Comparison of ENCODE assay signal across 1 cellular context in genomic region chr20:38926142-38926933, GRCh38.
TF ChIP-seq lines count a peak whose summit lies in the region.

A gene with protein sequence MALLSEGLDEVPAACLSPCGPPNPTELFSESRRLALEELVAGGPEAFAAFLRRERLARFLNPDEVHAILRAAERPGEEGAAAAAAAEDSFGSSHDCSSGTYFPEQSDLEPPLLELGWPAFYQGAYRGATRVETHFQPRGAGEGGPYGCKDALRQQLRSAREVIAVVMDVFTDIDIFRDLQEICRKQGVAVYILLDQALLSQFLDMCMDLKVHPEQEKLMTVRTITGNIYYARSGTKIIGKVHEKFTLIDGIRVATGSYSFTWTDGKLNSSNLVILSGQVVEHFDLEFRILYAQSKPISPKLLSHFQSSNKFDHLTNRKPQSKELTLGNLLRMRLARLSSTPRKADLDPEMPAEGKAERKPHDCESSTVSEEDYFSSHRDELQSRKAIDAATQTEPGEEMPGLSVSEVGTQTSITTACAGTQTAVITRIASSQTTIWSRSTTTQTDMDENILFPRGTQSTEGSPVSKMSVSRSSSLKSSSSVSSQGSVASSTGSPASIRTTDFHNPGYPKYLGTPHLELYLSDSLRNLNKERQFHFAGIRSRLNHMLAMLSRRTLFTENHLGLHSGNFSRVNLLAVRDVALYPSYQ (plus strand): TSS chr20:38926417. CDS start chr20:38926443, 26 bp downstream.

TF ChIP-seq in HepG2, 621 proteins besides CTCF, POLR2A, EP300 and RAD21 (continued from another document):
- TF ChIP-seq, protein P1, sequence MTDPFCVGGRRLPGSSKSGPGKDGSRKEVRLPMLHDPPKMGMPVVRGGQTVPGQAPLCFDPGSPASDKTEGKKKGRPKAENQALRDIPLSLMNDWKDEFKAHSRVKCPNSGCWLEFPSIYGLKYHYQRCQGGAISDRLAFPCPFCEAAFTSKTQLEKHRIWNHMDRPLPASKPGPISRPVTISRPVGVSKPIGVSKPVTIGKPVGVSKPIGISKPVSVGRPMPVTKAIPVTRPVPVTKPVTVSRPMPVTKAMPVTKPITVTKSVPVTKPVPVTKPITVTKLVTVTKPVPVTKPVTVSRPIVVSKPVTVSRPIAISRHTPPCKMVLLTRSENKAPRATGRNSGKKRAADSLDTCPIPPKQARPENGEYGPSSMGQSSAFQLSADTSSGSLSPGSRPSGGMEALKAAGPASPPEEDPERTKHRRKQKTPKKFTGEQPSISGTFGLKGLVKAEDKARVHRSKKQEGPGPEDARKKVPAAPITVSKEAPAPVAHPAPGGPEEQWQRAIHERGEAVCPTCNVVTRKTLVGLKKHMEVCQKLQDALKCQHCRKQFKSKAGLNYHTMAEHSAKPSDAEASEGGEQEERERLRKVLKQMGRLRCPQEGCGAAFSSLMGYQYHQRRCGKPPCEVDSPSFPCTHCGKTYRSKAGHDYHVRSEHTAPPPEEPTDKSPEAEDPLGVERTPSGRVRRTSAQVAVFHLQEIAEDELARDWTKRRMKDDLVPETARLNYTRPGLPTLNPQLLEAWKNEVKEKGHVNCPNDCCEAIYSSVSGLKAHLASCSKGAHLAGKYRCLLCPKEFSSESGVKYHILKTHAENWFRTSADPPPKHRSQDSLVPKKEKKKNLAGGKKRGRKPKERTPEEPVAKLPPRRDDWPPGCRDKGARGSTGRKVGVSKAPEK (CRISPR knock-in tag; IDR thresholded peaks at IDR 0.05; ENCODE audit: borderline replicate concordance), result 0 out of 2 replicates have a peak, but pooled peaks have one; percentile 93
- TF ChIP-seq SRF (IDR thresholded peaks at IDR 0.05; ENCODE audit: low read depth, low read length) (no peak; the same call in 1 of the 2 replicates), HNRNPK (IDR thresholded peaks at IDR 0.05; ENCODE audit: low read depth, low read length, poor library complexity, severe bottlenecking) (no peak), FOXM1 (CRISPR knock-in tag; IDR thresholded peaks at IDR 0.05) (peak; percentile 100), ZNF3 (CRISPR knock-in tag; IDR thresholded peaks at IDR 0.05) (no peak; the same call in 1 of the 2 replicates), HOXD1 (CRISPR knock-in tag; IDR thresholded peaks at IDR 0.05) (peak; percentile 81), ZNF331 (CRISPR knock-in tag; IDR thresholded peaks at IDR 0.05) (peak; percentile 69; the same call in 1 of the 2 replicates), ZNF619 (CRISPR knock-in tag; IDR thresholded peaks at IDR 0.05) (peak; percentile 93), FOXK2 (IDR thresholded peaks at IDR 0.05) (no peak), TBX3 (IDR thresholded peaks at IDR 0.05; ENCODE audit: borderline replicate concordance) (peak; percentile 60; the same call in 1 of the 2 replicates), DNMT1 (CRISPR knock-in tag; IDR thresholded peaks at IDR 0.05) (0 out of 2 replicates have a peak, but pooled peaks have one; percentile 16), ZNF660 (CRISPR knock-in tag; IDR thresholded peaks at IDR 0.05; ENCODE audit: borderline replicate concordance, low read depth) (peak; percentile 48; the same call in 1 of the 2 replicates), ZNF781 (CRISPR knock-in tag; IDR thresholded peaks at IDR 0.05; ENCODE audit: borderline replicate concordance, not compliant biosample characterization) (peak; percentile 94), ZNF160 (CRISPR knock-in tag; IDR thresholded peaks at IDR 0.05) (peak; percentile 96), MEF2D (CRISPR knock-in tag; IDR thresholded peaks at IDR 0.05) (peak; percentile 94; the same call in 1 of the 2 replicates), ZNF354B (CRISPR knock-in tag; IDR thresholded peaks at IDR 0.05) (peak; percentile 100), PRMT3 (CRISPR knock-in tag; IDR thresholded peaks at IDR 0.05; ENCODE audit: borderline replicate concordance, low read depth) (peak; percentile 98), FOXP1 (IDR thresholded peaks at IDR 0.05) (no peak), FOXP1 (CRISPR knock-in tag; IDR thresholded peaks at IDR 0.05) (peak; percentile 51; the same call in 1 of the 2 replicates), HNF4A (CRISPR knock-in tag; IDR thresholded peaks at IDR 0.05) (peak; percentile 75), TMF1 (CRISPR knock-in tag; IDR thresholded peaks at IDR 0.05; ENCODE audit: low read depth) (peak; percentile 99), SP1 (IDR thresholded peaks at IDR 0.05) (no peak), SP1 (CRISPR knock-in tag; IDR thresholded peaks at IDR 0.05) (peak; percentile 98), CHD2 (IDR thresholded peaks at IDR 0.05; ENCODE audit: low read depth, low read length) (no peak), ZNF615 (CRISPR knock-in tag; IDR thresholded peaks at IDR 0.05; ENCODE audit: borderline replicate concordance) (no peak), TARDBP (CRISPR knock-in tag; IDR thresholded peaks at IDR 0.05) (peak; percentile 99), GRHL1 (CRISPR knock-in tag; conservative IDR thresholded peaks at IDR 0.05) (no peak), TBX2 (CRISPR knock-in tag; IDR thresholded peaks at IDR 0.05; ENCODE audit: borderline replicate concordance) (peak; percentile 75), PTBP1 (IDR thresholded peaks at IDR 0.05; ENCODE audit: low read depth, low read length, poor library complexity, severe bottlenecking) (peak; percentile 90), WIZ (CRISPR knock-in tag; IDR thresholded peaks at IDR 0.05) (peak; percentile 61; the same call in 1 of the 2 replicates), KLF15 (CRISPR knock-in tag; IDR thresholded peaks at IDR 0.05; ENCODE audit: borderline replicate concordance) (peak; percentile 94), ZNF296 (CRISPR knock-in tag; conservative IDR thresholded peaks at IDR 0.05) (peak; percentile 26; the same call in 1 of the 2 replicates), TAF15 (IDR thresholded peaks at IDR 0.05; ENCODE audit: low read depth, low read length, poor library complexity, severe bottlenecking) (peak; percentile 94), ZNF572 (CRISPR knock-in tag; IDR thresholded peaks at IDR 0.05) (peak; percentile 85; the same call in 1 of the 2 replicates), MIXL1 (CRISPR knock-in tag; IDR thresholded peaks at IDR 0.05) (peak; percentile 55; the same call in 1 of the 2 replicates), KDM5A (IDR thresholded peaks at IDR 0.05; ENCODE audit: borderline replicate concordance, low read length) (peak; percentile 48; the same call in 1 of the 2 replicates), ZNF33B (CRISPR knock-in tag; IDR thresholded peaks at IDR 0.05) (no peak; the same call in 1 of the 2 replicates), ZNF264 (CRISPR knock-in tag; IDR thresholded peaks at IDR 0.05) (no peak; the same call in 1 of the 2 replicates), CERS6 (CRISPR knock-in tag; IDR thresholded peaks at IDR 0.05) (peak; percentile 15; the same call in 1 of the 2 replicates), ZNF83 (CRISPR knock-in tag; IDR thresholded peaks at IDR 0.05; ENCODE audit: borderline replicate concordance) (peak; percentile 19; the same call in 1 of the 2 replicates), ELF3 (CRISPR knock-in tag; IDR thresholded peaks at IDR 0.05) (peak; percentile 68), ZNF446 (CRISPR knock-in tag; IDR thresholded peaks at IDR 0.05) (peak; percentile 97; the same call in 1 of the 2 replicates), ZNF709 (CRISPR knock-in tag; IDR thresholded peaks at IDR 0.05) (peak; percentile 95), ZNF263 (CRISPR knock-in tag; IDR thresholded peaks at IDR 0.05) (peak; percentile 71), BRF2 (CRISPR knock-in tag; IDR thresholded peaks at IDR 0.05) (peak; percentile 99), POLR2G (IDR thresholded peaks at IDR 0.05; ENCODE audit: low read depth, low read length) (peak; percentile 100), RARG (CRISPR knock-in tag; IDR thresholded peaks at IDR 0.05; ENCODE audit: low read depth) (no peak), ZNF224 (CRISPR knock-in tag; IDR thresholded peaks at IDR 0.05) (0 out of 2 replicates have a peak, but pooled peaks have one; percentile 85), ZFAT (CRISPR knock-in tag; conservative IDR thresholded peaks at IDR 0.05) (peak; percentile 45; the same call in 1 of the 2 replicates)
- TF ChIP-seq, protein P2, sequence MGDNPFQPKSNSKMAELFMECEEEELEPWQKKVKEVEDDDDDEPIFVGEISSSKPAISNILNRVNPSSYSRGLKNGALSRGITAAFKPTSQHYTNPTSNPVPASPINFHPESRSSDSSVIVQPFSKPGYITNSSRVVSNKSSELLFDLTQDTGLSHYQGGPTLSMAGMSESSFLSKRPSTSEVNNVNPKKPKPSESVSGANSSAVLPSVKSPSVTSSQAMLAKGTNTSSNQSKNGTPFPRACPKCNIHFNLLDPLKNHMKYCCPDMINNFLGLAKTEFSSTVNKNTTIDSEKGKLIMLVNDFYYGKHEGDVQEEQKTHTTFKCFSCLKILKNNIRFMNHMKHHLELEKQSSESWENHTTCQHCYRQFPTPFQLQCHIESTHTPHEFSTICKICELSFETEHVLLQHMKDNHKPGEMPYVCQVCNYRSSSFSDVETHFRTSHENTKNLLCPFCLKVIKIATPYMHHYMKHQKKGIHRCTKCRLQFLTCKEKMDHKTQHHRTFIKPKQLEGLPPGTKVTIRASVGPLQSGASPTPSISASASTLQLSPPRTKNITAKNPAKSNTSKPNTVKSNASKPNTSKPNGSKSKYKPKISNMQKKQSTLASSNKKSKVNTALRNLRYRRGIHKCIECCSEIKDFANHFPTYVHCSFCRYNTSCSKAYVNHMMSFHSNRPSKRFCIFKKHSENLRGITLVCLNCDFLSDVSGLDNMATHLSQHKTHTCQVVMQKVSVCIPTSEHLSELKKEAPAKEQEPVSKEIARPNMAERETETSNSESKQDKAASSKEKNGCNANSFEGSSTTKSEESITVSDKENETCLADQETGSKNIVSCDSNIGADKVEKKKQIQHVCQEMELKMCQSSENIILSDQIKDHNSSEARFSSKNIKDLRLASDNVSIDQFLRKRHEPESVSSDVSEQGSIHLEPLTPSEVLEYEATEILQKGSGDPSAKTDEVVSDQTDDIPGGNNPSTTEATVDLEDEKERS (CRISPR knock-in tag; IDR thresholded peaks at IDR 0.05), result peak; percentile 100
- TF ChIP-seq, protein P3, sequence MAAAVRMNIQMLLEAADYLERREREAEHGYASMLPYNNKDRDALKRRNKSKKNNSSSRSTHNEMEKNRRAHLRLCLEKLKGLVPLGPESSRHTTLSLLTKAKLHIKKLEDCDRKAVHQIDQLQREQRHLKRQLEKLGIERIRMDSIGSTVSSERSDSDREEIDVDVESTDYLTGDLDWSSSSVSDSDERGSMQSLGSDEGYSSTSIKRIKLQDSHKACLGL (CRISPR knock-in tag; IDR thresholded peaks at IDR 0.05), result peak; percentile 98
